In the genomic region with DNA sequence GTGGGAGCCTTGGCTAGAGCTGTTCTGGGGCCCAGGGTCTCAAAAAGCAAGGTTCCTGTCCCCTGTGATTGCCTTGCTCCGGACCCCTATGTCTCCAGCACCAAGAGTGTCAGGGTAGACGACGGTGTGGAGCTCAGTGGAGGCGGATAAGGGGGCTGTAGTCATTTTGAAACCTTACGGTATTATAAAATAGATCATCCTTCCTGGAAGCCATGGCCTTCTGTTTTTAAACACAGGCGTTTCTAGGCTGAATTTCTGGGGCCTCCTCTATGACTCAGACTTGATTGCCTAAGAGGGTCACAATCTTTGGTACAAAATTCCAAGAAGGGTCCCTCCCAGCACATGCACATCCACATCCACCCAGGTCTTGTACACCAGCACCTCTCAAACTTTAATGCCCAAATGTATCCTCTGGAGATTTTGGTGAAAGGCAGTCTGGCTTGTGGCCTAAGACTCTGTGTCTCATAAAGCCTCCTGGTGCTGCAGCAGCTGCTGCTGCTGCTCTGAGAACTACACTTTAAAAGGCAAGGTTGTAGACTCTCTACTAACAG, we compare ENCODE assay signal across 8 cellular contexts.
DNase-seq lines count a peak whose midpoint lies in the region; ATAC-seq and TF ChIP-seq lines count a peak whose summit lies in the region.

No MANE protein-coding gene starts in this region.

- no peak for TF ChIP-seq CTCF in mucosa of descending colon (IDR thresholded peaks at IDR 0.05)

- no peak for DNase-seq in mucosa of descending colon
- no peak for DNase-seq in nucleus accumbens (lab: John Stamatoyannopoulos, UW)
- DNase-seq in D341Med (ENCODE audit: low spot score): no peak
- no peak for DNase-seq in NCI-H1436 treated with DMSO at 0.1 percent for 48 hours (lab: John Stamatoyannopoulos, UW)
- DNase-seq in NCI-H187 (lab: John Stamatoyannopoulos, UW): no peak

- H3K4me1 Mint-ChIP-seq in activated T-helper 17 cell treated with anti-CD3 and anti-CD28 coated beads, Interleukin-2, amount 50 U/mL, for 72 hours: peaks cover 29% of the 10 kb centered on the region

- peak overlapping the region; percentile 71 for H3K4me3 Mint-ChIP-seq in activated T-helper 17 cell treated with anti-CD3 and anti-CD28 coated beads, Interleukin-2, amount 50 U/mL, for 72 hours

- intact Hi-C loops in mucosa of descending colon (cut with DNase I, micrococcal nuclease): no loop called here

- ATAC-seq in GM19328 (IDR thresholded peaks at IDR 0.05; ENCODE audit: unreplicated experiment) (peak; percentile 11), HG03521 (IDR thresholded peaks at IDR 0.05; ENCODE audit: unreplicated experiment) (peak; percentile 18), mucosa of descending colon (peak; percentile 39)
- peak; percentile 81 for ATAC-seq in activated T-helper 17 cell treated with anti-CD3 and anti-CD28 coated beads, Interleukin-2, amount 50 U/mL, for 72 hours (replicated peaks)

- no peaks in the 10 kb centered on the region for H3K9me3 ChIP-seq in mucosa of descending colon

- H3K9me3 Mint-ChIP-seq in activated T-helper 17 cell treated with anti-CD3 and anti-CD28 coated beads, Interleukin-2, amount 50 U/mL, for 72 hours: peaks cover 4% of the 10 kb centered on the region

- no peaks in the 10 kb centered on the region for H3K36me3 ChIP-seq in mucosa of descending colon (ENCODE audit: low read depth)

- peak overlapping the region; percentile 94 for H3K27ac Mint-ChIP-seq in activated T-helper 17 cell treated with anti-CD3 and anti-CD28 coated beads, Interleukin-2, amount 50 U/mL, for 72 hours

- no peaks in the 10 kb centered on the region for H3K36me3 Mint-ChIP-seq in activated T-helper 17 cell treated with anti-CD3 and anti-CD28 coated beads, Interleukin-2, amount 50 U/mL, for 72 hours (ENCODE audit: low read depth)

- peaks cover 5% of the 10 kb centered on the region for H3K4me1 ChIP-seq in mucosa of descending colon (ENCODE audit: low read depth)

- H3K27me3 Mint-ChIP-seq in activated T-helper 17 cell treated with anti-CD3 and anti-CD28 coated beads, Interleukin-2, amount 50 U/mL, for 72 hours: peaks cover 8% of the 10 kb centered on the region

- H3K4me3 ChIP-seq in mucosa of descending colon: no peak overlapping the region

Comparison
In these comparisons a context has a peak if more than half of its experiments do, and no peak if none do; other contexts are left out.
1. ATAC-seq: peak in every context shown above with its lines; median percentile 81 in activated T-helper 17 cell treated with anti-CD3 and anti-CD28 coated beads, Interleukin-2, amount 50 U/mL, for 72 hours; 39 in mucosa of descending colon; 18 in HG03521; 11 in GM19328.